In the genomic region with DNA sequence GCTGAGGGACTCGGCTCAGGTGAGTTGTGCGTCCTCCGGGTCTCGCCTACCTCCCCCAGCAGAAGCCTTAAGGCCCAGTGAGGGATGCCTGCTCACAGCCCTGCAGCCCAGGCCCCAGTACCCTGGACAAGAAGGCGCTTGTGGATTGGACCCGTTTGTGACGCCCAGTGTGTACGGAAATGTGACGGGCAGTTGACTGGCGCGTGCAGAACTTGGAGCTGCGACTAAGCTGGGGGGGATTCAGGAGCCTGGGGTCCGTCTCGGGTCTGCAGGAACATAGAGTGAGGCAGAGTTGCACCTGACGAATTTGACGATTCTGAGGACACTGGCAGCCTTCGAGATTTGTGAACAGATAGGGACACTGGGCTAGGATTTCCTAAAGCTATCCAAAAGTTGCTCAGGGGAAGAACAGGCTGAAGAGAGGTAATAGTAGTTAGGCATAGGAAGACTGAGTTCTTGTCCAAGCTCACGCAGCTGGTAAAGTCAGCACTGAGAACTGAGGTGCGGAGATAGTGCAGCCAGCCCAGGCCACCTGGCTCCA, we compare ENCODE assay signal across 8 cellular contexts. TPM values are rescaled to one million over a fixed set of nuclear protein-coding genes. Genes with fewer than 3 reads are reported as not detected.
DNase-seq lines count a peak whose midpoint lies in the region; ATAC-seq, FAIRE-seq and TF ChIP-seq lines count a peak whose summit lies in the region.

No MANE protein-coding gene starts in this region.

- H3K27me3 ChIP-seq in keratinocyte (ENCODE audit: control insufficient read depth, extremely low read depth, insufficient read depth, low read length) (no peaks in the 10 kb centered on the region), thyroid gland (no peaks in the 10 kb centered on the region)

- peak overlapping the region; percentile 96 for H3K4me2 ChIP-seq in keratinocyte (ENCODE audit: control insufficient read depth, extremely low read depth, insufficient read depth, low read depth, low read length)

- POLR2A ChIA-PET in activated CD4-positive, alpha-beta memory T cell treated with anti-CD3 and anti-CD28 coated beads for 36 hours (lab: Charles Lee): interaction anchor here (0.5 to 1.2 kb wide), 5 partner anchors 12 to 133 kb away, joined by 3 to 6 read pairs (median 3); a partner anchor contains a TSS

- WGBS in thyroid gland, 2 donors: 0 to 1% methylated on average over 9 to 19 of the region's 19 CpGs

- dilution Hi-C loops in keratinocyte (cut with MboI; ENCODE audit: extremely low pct_ligation_motif_present, low sequenced_read_pairs): no loop called here

- no peak for ATAC-seq in activated CD8-positive, alpha-beta memory T cell treated with anti-CD3 and anti-CD28 coated beads, Interleukin-2, amount 10 ng/mL, durations not matched to agents 7 days and 5 days
- ATAC-seq in GM19035 (IDR thresholded peaks at IDR 0.05; ENCODE audit: unreplicated experiment): no peak

- intact Hi-C loops in activated CD4-positive, alpha-beta memory T cell treated with anti-CD3 and anti-CD28 coated beads for 36 hours (cut with micrococcal nuclease): loop anchor here (2.0 to 5.0 kb wide), 2 partner anchors 50 to 65 kb away; a partner anchor contains a TSS
- intact Hi-C loops in thyroid gland (cut with DNase I): no loop called here

- TF ChIP-seq CTCF in keratinocyte (optimal IDR thresholded peaks at IDR 0.05 in 1 of 3, IDR thresholded peaks at IDR 0.05 in 1 of 3, conservative IDR thresholded peaks at IDR 0.05 in 1 of 3; ENCODE audit: extremely low read depth in 1 of 3, insufficient read depth in 2 of 3, low read length in 3 of 3) (no peak), thyroid gland (IDR thresholded peaks at IDR 0.05) (no peak)

- H3K9me3 ChIP-seq in keratinocyte (ENCODE audit: control insufficient read depth, low read depth, low read length) (peaks cover 25% of the 10 kb centered on the region), thyroid gland (no peaks in the 10 kb centered on the region)

- peaks cover 30% of the 10 kb centered on the region for H3K4me1 Mint-ChIP-seq in activated CD8-positive, alpha-beta memory T cell treated with anti-CD3 and anti-CD28 coated beads, Interleukin-2, amount 10 ng/mL, durations not matched to agents 7 days and 5 days
- H3K4me1 Mint-ChIP-seq in activated CD4-positive, alpha-beta memory T cell treated with anti-CD3 and anti-CD28 coated beads for 36 hours (ENCODE audit: low read depth): peaks cover 28% of the 10 kb centered on the region

- no peaks in the 10 kb centered on the region for H3K9me1 ChIP-seq in keratinocyte (ENCODE audit: control insufficient read depth, extremely low read depth, insufficient read depth, low read length)

- no peak for FAIRE-seq in keratinocyte (lab: Jason Lieb, UNC)
- no peak for FAIRE-seq in GM12892 (lab: Jason Lieb, UNC)

- no peak for DNase-seq in activated CD8-positive, alpha-beta memory T cell treated with anti-CD3 and anti-CD28 coated beads, Interleukin-2, amount 10 ng/mL, durations not matched to agents 7 days and 5 days
- DNase-seq in activated CD8-positive, alpha-beta memory T cell treated with anti-CD3 and anti-CD28 coated beads, Interleukin-2, amount 50 U/mL, for 48 hours: no peak
- DNase-seq in activated CD4-positive, alpha-beta memory T cell treated with anti-CD3 and anti-CD28 coated beads for 36 hours: no peak
- DNase-seq in keratinocyte (ENCODE audit: low read depth, low spot score): no peak
- no peak for DNase-seq in thyroid gland
- DNase-seq in NCI-H82 treated with DMSO at 0.1 percent for 48 hours (lab: John Stamatoyannopoulos, UW; ENCODE audit: unreplicated experiment): no peak
- no peak for DNase-seq in GM12892 (ENCODE audit: insufficient read length)

- peaks cover 50% of the 10 kb centered on the region for H3K79me2 ChIP-seq in keratinocyte (ENCODE audit: control insufficient read depth, insufficient read depth, low read length)

- H3K27ac ChIP-seq in keratinocyte (ENCODE audit: control insufficient read depth, insufficient read depth, low read length) (peak overlapping the region; percentile 51), thyroid gland (no peak overlapping the region)

- peaks cover 61% of the 10 kb centered on the region for H3K36me3 Mint-ChIP-seq in activated CD8-positive, alpha-beta memory T cell treated with anti-CD3 and anti-CD28 coated beads, Interleukin-2, amount 10 ng/mL, durations not matched to agents 7 days and 5 days
- peaks cover 62% of the 10 kb centered on the region for H3K36me3 Mint-ChIP-seq in activated CD4-positive, alpha-beta memory T cell treated with anti-CD3 and anti-CD28 coated beads for 36 hours

- H3K4me1 ChIP-seq in keratinocyte (ENCODE audit: control insufficient read depth, extremely low read depth, insufficient read depth, low read length) (peaks cover 10% of the 10 kb centered on the region), thyroid gland (peaks cover 14 to 15% of the 10 kb centered on the region in 2 donors)

- no peaks in the 10 kb centered on the region for H3K27me3 Mint-ChIP-seq in activated CD8-positive, alpha-beta memory T cell treated with anti-CD3 and anti-CD28 coated beads, Interleukin-2, amount 10 ng/mL, durations not matched to agents 7 days and 5 days
- H3K27me3 Mint-ChIP-seq in activated CD4-positive, alpha-beta memory T cell treated with anti-CD3 and anti-CD28 coated beads for 36 hours: no peaks in the 10 kb centered on the region

- peak overlapping the region; percentile 87 to 97 (median 91) for H3K4me3 ChIP-seq in keratinocyte (ENCODE audit: control insufficient read depth in 2 of 3, extremely low read depth in 1 of 3, insufficient read depth in 2 of 3, low read depth in 1 of 3, low read length in 3 of 3)
- peak overlapping the region; percentile 87 to 100 (median 96) for H3K4me3 ChIP-seq in thyroid gland (replicated peaks in 1 of 3)

- H3K36me3 ChIP-seq in keratinocyte (ENCODE audit: control insufficient read depth in 2 of 2, extremely low read depth in 1 of 2, insufficient read depth in 2 of 2, low read length in 2 of 2) (peaks cover 24 to 36% of the 10 kb centered on the region in 2 experiments), thyroid gland (peaks cover 13 to 14% of the 10 kb centered on the region in 2 donors)

- no peaks in the 10 kb centered on the region for H4K20me1 ChIP-seq in keratinocyte (ENCODE audit: control insufficient read depth, extremely low read depth, insufficient read depth, low read length)

- TF ChIP-seq POLR2A in thyroid gland (IDR thresholded peaks at IDR 0.05): no peak
- TF ChIP-seq POLR2A in GM12892 (IDR thresholded peaks at IDR 0.05; ENCODE audit: low read depth, low read length): no peak

- peak overlapping the region; percentile 95 for H3K4me3 Mint-ChIP-seq in activated CD8-positive, alpha-beta memory T cell treated with anti-CD3 and anti-CD28 coated beads, Interleukin-2, amount 10 ng/mL, durations not matched to agents 7 days and 5 days
- H3K4me3 Mint-ChIP-seq in activated CD4-positive, alpha-beta memory T cell treated with anti-CD3 and anti-CD28 coated beads for 36 hours: peak overlapping the region; percentile 92

- CTCF ChIA-PET in activated CD8-positive, alpha-beta memory T cell treated with anti-CD3 and anti-CD28 coated beads, Interleukin-2, amount 10 ng/mL, durations not matched to agents 7 days and 5 days (lab: Charles Lee): interaction anchor here (0.7 to 2.0 kb wide), 16 partner anchors 8 to 838 kb away, joined by 3 to 14 read pairs (median 4); a partner anchor contains a TSS
- CTCF ChIA-PET in activated CD4-positive, alpha-beta memory T cell treated with anti-CD3 and anti-CD28 coated beads for 36 hours (lab: Charles Lee): interaction anchor here (0.5 to 1.6 kb wide), 7 partner anchors 12 to 232 kb away, joined by 3 to 10 read pairs (median 3); a partner anchor contains a TSS

- H3K9ac ChIP-seq in keratinocyte (ENCODE audit: control insufficient read depth, extremely low read depth, insufficient read depth, low read length): peak overlapping the region; percentile 75

- H3K9me3 Mint-ChIP-seq in activated CD8-positive, alpha-beta memory T cell treated with anti-CD3 and anti-CD28 coated beads, Interleukin-2, amount 10 ng/mL, durations not matched to agents 7 days and 5 days (ENCODE audit: low read depth): peaks cover 48% of the 10 kb centered on the region
- H3K9me3 Mint-ChIP-seq in activated CD4-positive, alpha-beta memory T cell treated with anti-CD3 and anti-CD28 coated beads for 36 hours: peaks cover 60% of the 10 kb centered on the region

- H2AFZ ChIP-seq in keratinocyte (ENCODE audit: control insufficient read depth, low read length): peak overlapping the region; percentile 89

- peak overlapping the region; percentile 90 for H3K27ac Mint-ChIP-seq in activated CD8-positive, alpha-beta memory T cell treated with anti-CD3 and anti-CD28 coated beads, Interleukin-2, amount 10 ng/mL, durations not matched to agents 7 days and 5 days
- H3K27ac Mint-ChIP-seq in activated CD4-positive, alpha-beta memory T cell treated with anti-CD3 and anti-CD28 coated beads for 36 hours: peak overlapping the region; percentile 80

RNA-seq across cellular contexts. Expression of a gene that starts 0.5 kb away (rescaled TPM):
- 10 to 100 TPM; 13.3 to 16.7 TPM for total RNA-seq in activated CD8-positive, alpha-beta memory T cell treated with anti-CD3 and anti-CD28 coated beads, Interleukin-2, amount 10 ng/mL, durations not matched to agents 7 days and 5 days
- 1 to 10 TPM; 4.4 to 6.2 TPM for total RNA-seq in activated CD4-positive, alpha-beta memory T cell treated with anti-CD3 and anti-CD28 coated beads for 36 hours
- polyA plus RNA-seq in keratinocyte: 7.2 to 8.5 TPM (median 8.3 TPM) in 3 replicates
- polyA plus RNA-seq in keratinocyte (2011; ENCODE audit: low read depth): 1.6 TPM
- 2.3 and 4.5 TPM in 2 replicates for polyA plus RNA-seq in keratinocyte (2011; cell fraction: cytosol; rRNA removed)
- 8.9 and 10.2 TPM in 2 replicates for polyA plus RNA-seq in keratinocyte (2011; cell fraction: nucleus; rRNA removed)
- polyA plus RNA-seq in keratinocyte (2012; ENCODE audit: low replicate concordance): 2.1 and 4.9 TPM in 2 replicates
- polyA minus RNA-seq in keratinocyte: 6.9 to 15.2 TPM (median 10.7 TPM) in 3 replicates
- polyA minus RNA-seq in keratinocyte (2011; cell fraction: cytosol; rRNA and poly(A)+ RNA removed): 7.9 TPM
- polyA minus RNA-seq in keratinocyte (2011; cell fraction: nucleus; rRNA and poly(A)+ RNA removed): 14.6 and 21.0 TPM in 2 replicates
- 10 to 100 TPM; 11.2 to 23.6 (median 17.7) TPM for total RNA-seq in thyroid gland
- polyA plus RNA-seq in GM12892 (2012; ENCODE audit: missing spikeins): 5.0 TPM

RNA-seq across cellular contexts. Expression of a gene that starts 13.6 kb away (rescaled TPM):
- not detected for total RNA-seq in activated CD8-positive, alpha-beta memory T cell treated with anti-CD3 and anti-CD28 coated beads, Interleukin-2, amount 10 ng/mL, durations not matched to agents 7 days and 5 days
- total RNA-seq in activated CD4-positive, alpha-beta memory T cell treated with anti-CD3 and anti-CD28 coated beads for 36 hours: not detected
- 0.08 to 0.26 TPM (median 0.18 TPM) in 3 replicates for polyA plus RNA-seq in keratinocyte
- 0.52 TPM for polyA plus RNA-seq in keratinocyte (2011; ENCODE audit: low read depth)
- polyA plus RNA-seq in keratinocyte (2011; cell fraction: cytosol; rRNA removed): 0.10 and 0.26 TPM in 2 replicates
- polyA plus RNA-seq in keratinocyte (2011; cell fraction: nucleus; rRNA removed): 0.87 and 1.1 TPM in 2 replicates
- polyA plus RNA-seq in keratinocyte (2012; ENCODE audit: low replicate concordance): 1.1 TPM in 1 of 2 replicates, not detected in the other
- 0.26 TPM in 1 of 3 replicates, not detected in the others for polyA minus RNA-seq in keratinocyte
- not detected for polyA minus RNA-seq in keratinocyte (2011; cell fraction: cytosol; rRNA and poly(A)+ RNA removed)
- 0.42 and 0.47 TPM in 2 replicates for polyA minus RNA-seq in keratinocyte (2011; cell fraction: nucleus; rRNA and poly(A)+ RNA removed)
- total RNA-seq in thyroid gland: 1 to 10 TPM in 1 of 4 donors, under 1 TPM in 3; 0.22 to 1.1 (median 0.47) TPM
- polyA plus RNA-seq in GM12892 (2012; ENCODE audit: missing spikeins): not detected

RNA-seq across cellular contexts. Expression of a gene that starts 26.7 kb away (rescaled TPM):
- 1 to 10 TPM; 4.0 to 5.6 TPM for total RNA-seq in activated CD8-positive, alpha-beta memory T cell treated with anti-CD3 and anti-CD28 coated beads, Interleukin-2, amount 10 ng/mL, durations not matched to agents 7 days and 5 days
- under 1 TPM; 0.48 to 0.61 TPM for total RNA-seq in activated CD4-positive, alpha-beta memory T cell treated with anti-CD3 and anti-CD28 coated beads for 36 hours
- 1.7 to 2.8 TPM (median 2.3 TPM) in 3 replicates for polyA plus RNA-seq in keratinocyte
- polyA plus RNA-seq in keratinocyte (2011; ENCODE audit: low read depth): 0.09 TPM
- 0.45 and 1.2 TPM in 2 replicates for polyA plus RNA-seq in keratinocyte (2011; cell fraction: cytosol; rRNA removed)
- polyA plus RNA-seq in keratinocyte (2011; cell fraction: nucleus; rRNA removed): 5.5 and 6.2 TPM in 2 replicates
- polyA plus RNA-seq in keratinocyte (2012; ENCODE audit: low replicate concordance): 0.68 and 1.5 TPM in 2 replicates
- polyA minus RNA-seq in keratinocyte: 0.89 to 4.0 TPM (median 2.2 TPM) in 3 replicates
- 0.58 TPM for polyA minus RNA-seq in keratinocyte (2011; cell fraction: cytosol; rRNA and poly(A)+ RNA removed)
- 1.7 and 3.2 TPM in 2 replicates for polyA minus RNA-seq in keratinocyte (2011; cell fraction: nucleus; rRNA and poly(A)+ RNA removed)
- 10 to 100 TPM; 15.6 to 25.8 (median 18.2) TPM for total RNA-seq in thyroid gland
- polyA plus RNA-seq in GM12892 (2012; ENCODE audit: missing spikeins): 1.8 TPM

RNA-seq across cellular contexts. Expression of a gene that starts 45.1 kb away (rescaled TPM):
- 10 to 100 TPM; 13.0 to 13.8 TPM for total RNA-seq in activated CD8-positive, alpha-beta memory T cell treated with anti-CD3 and anti-CD28 coated beads, Interleukin-2, amount 10 ng/mL, durations not matched to agents 7 days and 5 days
- 1 to 10 TPM; 5.4 to 6.3 TPM for total RNA-seq in activated CD4-positive, alpha-beta memory T cell treated with anti-CD3 and anti-CD28 coated beads for 36 hours
- 3.7 to 4.7 TPM (median 4.4 TPM) in 3 replicates for polyA plus RNA-seq in keratinocyte
- polyA plus RNA-seq in keratinocyte (2011; ENCODE audit: low read depth): 0.41 TPM
- 1.6 and 2.5 TPM in 2 replicates for polyA plus RNA-seq in keratinocyte (2011; cell fraction: cytosol; rRNA removed)
- polyA plus RNA-seq in keratinocyte (2011; cell fraction: nucleus; rRNA removed): 7.7 and 7.9 TPM in 2 replicates
- 1.8 and 3.0 TPM in 2 replicates for polyA plus RNA-seq in keratinocyte (2012; ENCODE audit: low replicate concordance)
- polyA minus RNA-seq in keratinocyte: 1.6 to 7.9 TPM (median 6.8 TPM) in 3 replicates
- polyA minus RNA-seq in keratinocyte (2011; cell fraction: cytosol; rRNA and poly(A)+ RNA removed): 3.1 TPM
- polyA minus RNA-seq in keratinocyte (2011; cell fraction: nucleus; rRNA and poly(A)+ RNA removed): 3.6 and 5.4 TPM in 2 replicates
- total RNA-seq in thyroid gland: 10 to 100 TPM; 16.8 to 27.6 (median 20.7) TPM
- 8.8 TPM for polyA plus RNA-seq in GM12892 (2012; ENCODE audit: missing spikeins)

RNA-seq across cellular contexts. Expression of a gene that starts 49.3 kb away (rescaled TPM):
- 10 to 100 TPM; 14.2 to 15.1 TPM for total RNA-seq in activated CD8-positive, alpha-beta memory T cell treated with anti-CD3 and anti-CD28 coated beads, Interleukin-2, amount 10 ng/mL, durations not matched to agents 7 days and 5 days
- total RNA-seq in activated CD4-positive, alpha-beta memory T cell treated with anti-CD3 and anti-CD28 coated beads for 36 hours: 1 to 10 TPM; 8.2 to 8.3 TPM
- polyA plus RNA-seq in keratinocyte: 9.4 to 19.5 TPM (median 15.5 TPM) in 3 replicates
- 4.0 TPM for polyA plus RNA-seq in keratinocyte (2011; ENCODE audit: low read depth)
- polyA plus RNA-seq in keratinocyte (2011; cell fraction: cytosol; rRNA removed): 6.0 and 10.7 TPM in 2 replicates
- polyA plus RNA-seq in keratinocyte (2011; cell fraction: nucleus; rRNA removed): 32.3 and 32.7 TPM in 2 replicates
- 6.6 and 12.2 TPM in 2 replicates for polyA plus RNA-seq in keratinocyte (2012; ENCODE audit: low replicate concordance)
- 4.9 to 10.5 TPM (median 10.5 TPM) in 3 replicates for polyA minus RNA-seq in keratinocyte
- 4.0 TPM for polyA minus RNA-seq in keratinocyte (2011; cell fraction: cytosol; rRNA and poly(A)+ RNA removed)
- polyA minus RNA-seq in keratinocyte (2011; cell fraction: nucleus; rRNA and poly(A)+ RNA removed): 15.6 and 21.4 TPM in 2 replicates
- total RNA-seq in thyroid gland: 10 to 100 TPM; 16.2 to 27.5 (median 21.8) TPM
- polyA plus RNA-seq in GM12892 (2012; ENCODE audit: missing spikeins): 8.8 TPM
